Comparison of ENCODE assay signal across 17 cellular contexts in the genomic region with DNA sequence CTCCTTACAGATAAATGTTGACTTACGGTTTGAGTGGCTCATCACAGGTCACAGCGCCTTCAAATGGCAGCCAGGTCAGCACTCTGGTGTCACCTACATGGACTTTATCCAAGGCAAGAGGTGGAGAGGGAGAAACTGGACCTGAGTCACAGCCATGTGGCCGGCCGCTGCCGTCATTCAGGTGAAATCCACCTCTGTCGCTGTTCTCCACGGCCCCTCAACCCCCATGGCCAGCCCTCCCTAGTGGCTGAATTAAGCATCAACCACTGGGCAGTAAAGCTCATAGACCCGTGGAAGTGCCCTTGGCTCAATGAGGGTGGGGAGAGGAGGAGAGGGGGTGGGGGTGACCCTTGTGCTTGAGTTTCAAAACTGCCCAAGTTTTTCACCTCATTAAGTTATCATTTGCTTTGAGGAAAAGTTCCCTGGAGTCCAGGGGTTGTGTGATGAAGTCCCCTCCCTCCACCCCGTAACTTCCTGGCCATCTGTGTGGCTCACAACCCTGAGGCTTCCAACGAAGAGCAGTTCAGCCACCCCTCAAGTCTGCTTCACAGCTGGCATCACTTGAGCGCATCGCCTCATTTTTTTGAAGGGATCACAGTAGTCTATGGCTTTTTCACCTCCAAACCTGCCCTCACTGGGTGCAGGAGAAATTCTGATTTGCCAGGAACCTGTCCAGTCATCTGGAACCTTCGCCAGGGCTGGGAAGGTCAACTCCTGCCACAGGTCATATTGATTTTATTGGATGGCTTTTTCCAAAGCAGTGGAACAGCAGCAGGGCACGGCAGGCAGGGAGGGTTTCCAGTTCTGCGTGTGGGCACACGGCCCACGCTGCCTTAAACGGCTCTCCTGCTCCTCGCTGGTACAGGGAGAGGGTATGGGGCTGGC. TPM values are rescaled to one million over a fixed set of nuclear protein-coding genes. Genes with fewer than 3 reads are reported as not detected.
"Had no signal": no experiment of that assay in that cellular context is flagged by ENCODE, and none has a peak within 500 bp of the region (broad histone marks: within the 10 kb centered on the region; RNA-seq: fewer than 3 reads in every experiment).

No MANE protein-coding gene starts in this region.

- DNase-seq: activated CD4-positive, alpha-beta T cell treated with anti-CD3 and anti-CD28 coated beads, Interleukin-2, amount 50 U/mL, for 4 hours; activated CD4-positive, CD25-positive, alpha-beta regulatory T cell treated with anti-CD3 and anti-CD28 coated beads, Interleukin-2, amount 50 U/mL, for 72 hours; activated T-cell treated with anti-CD3 and anti-CD28 coated beads, Interleukin-2, amount 50 U/mL, for 1 hour; central memory CD4-positive, alpha-beta T cell; effector CD8-positive, alpha-beta T cell; gastrocnemius medialis; left cardiac atrium; mammary epithelial cell; ovary; stimulated activated CD4-positive, alpha-beta T cell treated with anti-CD3 and anti-CD28 coated beads, Interleukin-15, amount 100 ng/mL, for 24 hours; stimulated activated CD4-positive, alpha-beta T cell treated with anti-CD3 and anti-CD28 coated beads, Interleukin-4, amount 100 ng/mL, for 4 hours; stimulated activated naive CD8-positive, alpha-beta T cell treated with anti-CD3 and anti-CD28 coated beads, Interleukin-15, amount 100 ng/mL, for 72 hours; T-helper 2 cell had no signal

- H3K9me3 Mint-ChIP-seq: activated naive CD4-positive, alpha-beta T cell treated with anti-CD3 and anti-CD28 coated beads, Interleukin-2, amount 50 U/mL, for 24 hours; stimulated activated naive CD8-positive, alpha-beta T cell treated with anti-CD3 and anti-CD28 coated beads, Interleukin-15, amount 100 ng/mL, for 72 hours had no signal

- H3K27me3 ChIP-seq: ovary, testis had no signal

- H3K27ac Mint-ChIP-seq: activated naive CD4-positive, alpha-beta T cell treated with anti-CD3 and anti-CD28 coated beads, Interleukin-2, amount 50 U/mL, for 24 hours; stimulated activated naive CD8-positive, alpha-beta T cell treated with anti-CD3 and anti-CD28 coated beads, Interleukin-15, amount 100 ng/mL, for 72 hours had no signal

- H3K27ac ChIP-seq: coronary artery, gastrocnemius medialis, ovary, testis had no signal

- H3K4me3 ChIP-seq: coronary artery, gastrocnemius medialis, ovary, testis had no signal

- ATAC-seq: gastrocnemius medialis; left cardiac atrium; stimulated activated naive CD8-positive, alpha-beta T cell treated with anti-CD3 and anti-CD28 coated beads, Interleukin-15, amount 100 ng/mL, for 72 hours had no signal

- H3K36me3 ChIP-seq: gastrocnemius medialis, ovary had no signal

- H3K36me3 Mint-ChIP-seq: activated naive CD4-positive, alpha-beta T cell treated with anti-CD3 and anti-CD28 coated beads, Interleukin-2, amount 50 U/mL, for 24 hours had no signal

- H3K9me3 ChIP-seq: gastrocnemius medialis, ovary, testis had no signal

- H3K4me3 Mint-ChIP-seq: activated naive CD4-positive, alpha-beta T cell treated with anti-CD3 and anti-CD28 coated beads, Interleukin-2, amount 50 U/mL, for 24 hours; neural crest cell; stimulated activated naive CD8-positive, alpha-beta T cell treated with anti-CD3 and anti-CD28 coated beads, Interleukin-15, amount 100 ng/mL, for 72 hours had no signal

- H3K4me1 Mint-ChIP-seq: activated naive CD4-positive, alpha-beta T cell treated with anti-CD3 and anti-CD28 coated beads, Interleukin-2, amount 50 U/mL, for 24 hours; neural crest cell; stimulated activated naive CD8-positive, alpha-beta T cell treated with anti-CD3 and anti-CD28 coated beads, Interleukin-15, amount 100 ng/mL, for 72 hours had no signal

- H3K4me1 ChIP-seq: gastrocnemius medialis, testis had no signal

RNA-seq across cellular contexts. Expression of a gene that starts 43.5 kb away (rescaled TPM):
- total RNA-seq: neural crest cell had no signal
